Comparison of ENCODE assay signal across 17 cellular contexts in genomic region chr4:81136161-81136910, GRCh38.
A peak's percentile ranks its signal among the peaks of the same experiment; 100 is the strongest.
DNase-seq lines count a peak whose midpoint lies in the region; ATAC-seq and TF ChIP-seq lines count a peak whose summit lies in the region.
"Had no signal": no experiment of that assay in that cellular context is flagged by ENCODE, and none has a peak within 500 bp of the region (broad histone marks: within the 10 kb centered on the region; RNA-seq: fewer than 3 reads in every experiment).

No MANE protein-coding gene starts in this region.

- ATAC-seq in HG02571 (IDR thresholded peaks at IDR 0.05; ENCODE audit: unreplicated experiment), result no peak
- ATAC-seq: natural killer cell had no signal

- H3K36me3 ChIP-seq in Loucy (ENCODE audit: insufficient read depth, low read length) (no peaks in the 10 kb centered on the region), rectal smooth muscle tissue (ENCODE audit: control insufficient read depth, insufficient read depth, low read length) (no peaks in the 10 kb centered on the region)

- no peaks in the 10 kb centered on the region for H3K9me2 ChIP-seq in Loucy (replicated peaks; ENCODE audit: low read depth, low read length)

- H3F3A ChIP-seq in Loucy (ENCODE audit: low read depth), result no peaks in the 10 kb centered on the region

- H3K4me3 ChIP-seq in Loucy (ENCODE audit: low read length, poor library complexity, severe bottlenecking) (no peak overlapping the region), choroid plexus epithelial cell (ENCODE audit: low read depth, low read length) (no peak overlapping the region), rectal smooth muscle tissue (ENCODE audit: low read length) (no peak overlapping the region)
- H3K4me3 ChIP-seq: hepatocyte, skin epidermis had no signal

- H3K9ac ChIP-seq in Loucy (ENCODE audit: low read depth, low read length, poor library complexity, severe bottlenecking) (no peak overlapping the region), rectal smooth muscle tissue (ENCODE audit: low read length) (no peak overlapping the region)

- peak overlapping the region; percentile 53 for H3K27ac ChIP-seq in rectal smooth muscle tissue (ENCODE audit: low read depth, low read length)
- H3K27ac ChIP-seq: hepatocyte had no signal

- H3K27me3 ChIP-seq in Loucy (ENCODE audit: insufficient read depth, low read length, poor library complexity, severe bottlenecking) (no peaks in the 10 kb centered on the region), rectal smooth muscle tissue (ENCODE audit: control insufficient read depth, insufficient read depth, low read length) (no peaks in the 10 kb centered on the region)
- H3K27me3 ChIP-seq: hepatocyte had no signal

- peak; percentile 11 for DNase-seq in Daoy (ENCODE audit: low read depth)
- peak; percentile 85 for DNase-seq in choroid plexus epithelial cell (ENCODE audit: low read depth)
- no peak for DNase-seq in Ammon's horn (ENCODE audit: low spot score)
- no peak for DNase-seq in COR-L47 (lab: John Stamatoyannopoulos, UW)
- no peak for DNase-seq in NCI-H774 (lab: John Stamatoyannopoulos, UW)
- DNase-seq: activated CD4-positive, alpha-beta T cell treated with anti-CD3 and anti-CD28 coated beads, Interleukin-2, amount 10 ng/mL, durations not matched to agents 7 days and 5 days; CD4-positive, alpha-beta memory T cell; GDM1; natural killer cell; NCI-H1105; NCI-H524; T1000 had no signal

- no peaks in the 10 kb centered on the region for H3K9me3 ChIP-seq in Loucy (ENCODE audit: insufficient read depth, low read depth, low read length)

- peaks cover 8% of the 10 kb centered on the region for H3K4me1 ChIP-seq in Loucy (ENCODE audit: insufficient read depth, low read length, poor library complexity, severe bottlenecking)
- peaks cover 9% of the 10 kb centered on the region for H3K4me1 ChIP-seq in rectal smooth muscle tissue (ENCODE audit: control insufficient read depth, insufficient read depth, low read length)

- no peak for TF ChIP-seq CTCF in Loucy (conservative IDR thresholded peaks at IDR 0.05; ENCODE audit: low read length)
- TF ChIP-seq CTCF in choroid plexus epithelial cell (conservative IDR thresholded peaks at IDR 0.05; ENCODE audit: low read depth, low read length), result no peak

- peak overlapping the region; percentile 19 for H3K4me2 ChIP-seq in Loucy (ENCODE audit: low read depth, low read length, poor library complexity, severe bottlenecking)
- H3K4me2 ChIP-seq: hepatocyte had no signal

- peak overlapping the region; percentile 36; the same call in 1 of the 2 replicates for H2AFZ ChIP-seq in Loucy (ENCODE audit: low read length)
- H2AFZ ChIP-seq: hepatocyte had no signal

- H4K20me1 ChIP-seq in Loucy (ENCODE audit: insufficient read depth, low read length, poor library complexity, severe bottlenecking), result no peaks in the 10 kb centered on the region

- no peaks in the 10 kb centered on the region for H3K79me2 ChIP-seq in Loucy (ENCODE audit: insufficient read depth, low read length)
- H3K79me2 ChIP-seq: hepatocyte had no signal

Comparison
In these comparisons a context has a peak if more than half of its experiments do, and no peak if none do; other contexts are left out.
1. DNase-seq: peak in Daoy (single experiment) and choroid plexus epithelial cell (single experiment); none in Ammon's horn (single experiment), COR-L47 (single experiment) and NCI-H774 (single experiment).